Comparison of ENCODE assay signal across 37 cellular contexts in genomic region chr5:150236313-150236712, GRCh38. TPM values are rescaled to one million over a fixed set of nuclear protein-coding genes. Genes with fewer than 3 reads are reported as not detected.
"Had no signal": no experiment of that assay in that cellular context is flagged by ENCODE, and none has a peak within 500 bp of the region (broad histone marks: within the 10 kb centered on the region; RNA-seq: fewer than 3 reads in every experiment).

No MANE protein-coding gene starts in this region.

- H3K27ac ChIP-seq: VCaP, WERI-Rb-1 had no signal

- ATAC-seq: activated CD4-positive, alpha-beta T cell treated with anti-CD3 and anti-CD28 coated beads for 36 hours; activated CD4-positive, CD25-positive, alpha-beta regulatory T cell treated with anti-CD3 and anti-CD28 coated beads, Interleukin-2, amount 50 U/mL, for 24 hours; activated CD8-positive, alpha-beta memory T cell treated with anti-CD3 and anti-CD28 coated beads, Interleukin-2, amount 10 ng/mL, durations not matched to agents 7 days and 5 days; activated CD8-positive, alpha-beta T cell treated with anti-CD3 and anti-CD28 coated beads for 36 hours; activated CD8-positive, alpha-beta T cell treated with anti-CD3 and anti-CD28 coated beads, Interleukin-2, amount 10 ng/mL, durations not matched to agents 7 days and 5 days; T-cell; T-helper 17 cell; WTC11 had no signal

- DNase-seq: activated B cell treated with CpG ODN at 0.5 μM for 24 hours; activated CD4-positive, alpha-beta memory T cell treated with anti-CD3 and anti-CD28 coated beads for 36 hours; activated CD4-positive, alpha-beta memory T cell treated with anti-CD3 and anti-CD28 coated beads, Interleukin-2, amount 10 ng/mL, durations not matched to agents 7 days and 5 days; activated CD4-positive, alpha-beta T cell treated with anti-CD3 and anti-CD28 coated beads for 1 hour; activated CD4-positive, alpha-beta T cell treated with anti-CD3 and anti-CD28 coated beads for 36 hours; activated CD4-positive, alpha-beta T cell treated with anti-CD3 and anti-CD28 coated beads for 4 hours; activated CD4-positive, alpha-beta T cell treated with anti-CD3 and anti-CD28 coated beads for 48 hours; activated CD4-positive, alpha-beta T cell treated with anti-CD3 and anti-CD28 coated beads, Interleukin-2, amount 10 ng/mL, durations not matched to agents 24 days and 14 days; activated CD4-positive, alpha-beta T cell treated with anti-CD3 and anti-CD28 coated beads, Interleukin-2, amount 10 ng/mL, durations not matched to agents 7 days and 5 days; activated CD4-positive, alpha-beta T cell treated with anti-CD3 and anti-CD28 coated beads, Interleukin-2, amount 50 U/mL, for 1 hour; activated CD4-positive, alpha-beta T cell treated with anti-CD3 and anti-CD28 coated beads, Interleukin-2, amount 50 U/mL, for 4 hours; activated CD4-positive, alpha-beta T cell treated with anti-CD3 and anti-CD28 coated beads, Interleukin-2, amount 50 U/mL, for 48 hours; activated CD4-positive, CD25-positive, alpha-beta regulatory T cell; activated CD4-positive, CD25-positive, alpha-beta regulatory T cell treated with anti-CD3 and anti-CD28 coated beads, Interleukin-2, amount 50 U/mL, for 72 hours; activated CD8-positive, alpha-beta memory T cell treated with anti-CD3 and anti-CD28 coated beads for 24 hours; activated CD8-positive, alpha-beta memory T cell treated with anti-CD3 and anti-CD28 coated beads, Interleukin-2, amount 10 ng/mL, durations not matched to agents 7 days and 5 days; activated CD8-positive, alpha-beta memory T cell treated with anti-CD3 and anti-CD28 coated beads, Interleukin-2, amount 50 U/mL, for 4 hours; activated CD8-positive, alpha-beta memory T cell treated with anti-CD3 and anti-CD28 coated beads, Interleukin-2, amount 50 U/mL, for 48 hours; activated CD8-positive, alpha-beta T cell treated with anti-CD3 and anti-CD28 coated beads for 36 hours; activated CD8-positive, alpha-beta T cell treated with anti-CD3 and anti-CD28 coated beads, Interleukin-2, amount 10 ng/mL, durations not matched to agents 7 days and 5 days; activated T-cell treated with anti-CD3 and anti-CD28 coated beads for 4 hours; T-cell; T-helper 1 cell; T-helper 17 cell; T-helper 2 cell; T-helper 9 cell; T1000 had no signal

- FAIRE-seq: TTC549 had no signal

- H3K27me3 Mint-ChIP-seq: activated B cell treated with CpG ODN at 0.5 μM for 24 hours; activated CD4-positive, alpha-beta memory T cell treated with anti-CD3 and anti-CD28 coated beads for 36 hours; activated CD4-positive, alpha-beta memory T cell treated with anti-CD3 and anti-CD28 coated beads, Interleukin-2, amount 10 ng/mL, durations not matched to agents 7 days and 5 days; activated CD4-positive, alpha-beta T cell treated with anti-CD3 and anti-CD28 coated beads for 36 hours; activated CD4-positive, alpha-beta T cell treated with anti-CD3 and anti-CD28 coated beads, Interleukin-2, amount 10 ng/mL, durations not matched to agents 24 days and 14 days; activated CD4-positive, alpha-beta T cell treated with anti-CD3 and anti-CD28 coated beads, Interleukin-2, amount 10 ng/mL, durations not matched to agents 7 days and 5 days; activated CD8-positive, alpha-beta T cell treated with anti-CD3 and anti-CD28 coated beads for 36 hours; T-cell; T-helper 17 cell had no signal

- H3K4me1 Mint-ChIP-seq: activated B cell treated with CpG ODN at 0.5 μM for 24 hours; activated CD4-positive, alpha-beta memory T cell treated with anti-CD3 and anti-CD28 coated beads, Interleukin-2, amount 10 ng/mL, durations not matched to agents 7 days and 5 days; activated CD4-positive, alpha-beta T cell treated with anti-CD3 and anti-CD28 coated beads for 36 hours; activated CD4-positive, alpha-beta T cell treated with anti-CD3 and anti-CD28 coated beads, Interleukin-2, amount 10 ng/mL, durations not matched to agents 24 days and 14 days; activated CD4-positive, alpha-beta T cell treated with anti-CD3 and anti-CD28 coated beads, Interleukin-2, amount 10 ng/mL, durations not matched to agents 7 days and 5 days; activated CD8-positive, alpha-beta memory T cell treated with anti-CD3 and anti-CD28 coated beads, Interleukin-2, amount 10 ng/mL, durations not matched to agents 7 days and 5 days; T-cell; T-helper 17 cell; WTC11 had no signal

- H3K4me3 Mint-ChIP-seq: activated B cell treated with CpG ODN at 0.5 μM for 24 hours; activated CD4-positive, alpha-beta memory T cell treated with anti-CD3 and anti-CD28 coated beads for 36 hours; activated CD4-positive, alpha-beta memory T cell treated with anti-CD3 and anti-CD28 coated beads, Interleukin-2, amount 10 ng/mL, durations not matched to agents 7 days and 5 days; activated CD4-positive, alpha-beta T cell treated with anti-CD3 and anti-CD28 coated beads for 36 hours; activated CD4-positive, alpha-beta T cell treated with anti-CD3 and anti-CD28 coated beads, Interleukin-2, amount 10 ng/mL, durations not matched to agents 24 days and 14 days; activated CD4-positive, alpha-beta T cell treated with anti-CD3 and anti-CD28 coated beads, Interleukin-2, amount 10 ng/mL, durations not matched to agents 7 days and 5 days; activated CD8-positive, alpha-beta memory T cell treated with anti-CD3 and anti-CD28 coated beads, Interleukin-2, amount 10 ng/mL, durations not matched to agents 7 days and 5 days; activated CD8-positive, alpha-beta T cell treated with anti-CD3 and anti-CD28 coated beads for 36 hours; activated CD8-positive, alpha-beta T cell treated with anti-CD3 and anti-CD28 coated beads, Interleukin-2, amount 10 ng/mL, durations not matched to agents 7 days and 5 days; T-cell; T-helper 1 cell treated with Interleukin-12 subunit alpha and Interleukin-12 subunit beta and Interleukin-4 antibody, amounts not matched to agents 30 μg/mL and 1 μg/mL, for 36 hours; T-helper 17 cell; T-helper 2 cell treated with Interferon-gamma antibody and Interleukin-4, amounts not matched to agents 5 μg/mL and 100 μg/mL, for 36 hours; WTC11 had no signal

- H3K36me3 ChIP-seq: WERI-Rb-1 had no signal

- H3K36me3 Mint-ChIP-seq: activated CD4-positive, alpha-beta memory T cell treated with anti-CD3 and anti-CD28 coated beads for 36 hours; activated CD8-positive, alpha-beta memory T cell treated with anti-CD3 and anti-CD28 coated beads, Interleukin-2, amount 10 ng/mL, durations not matched to agents 7 days and 5 days; T-cell; WTC11 had no signal

- H3K27ac Mint-ChIP-seq: activated B cell treated with CpG ODN at 0.5 μM for 24 hours; activated CD4-positive, alpha-beta memory T cell treated with anti-CD3 and anti-CD28 coated beads for 36 hours; activated CD4-positive, alpha-beta memory T cell treated with anti-CD3 and anti-CD28 coated beads, Interleukin-2, amount 10 ng/mL, durations not matched to agents 7 days and 5 days; activated CD4-positive, alpha-beta T cell treated with anti-CD3 and anti-CD28 coated beads for 36 hours; activated CD4-positive, alpha-beta T cell treated with anti-CD3 and anti-CD28 coated beads, Interleukin-2, amount 10 ng/mL, durations not matched to agents 24 days and 14 days; activated CD4-positive, alpha-beta T cell treated with anti-CD3 and anti-CD28 coated beads, Interleukin-2, amount 10 ng/mL, durations not matched to agents 7 days and 5 days; activated CD8-positive, alpha-beta memory T cell treated with anti-CD3 and anti-CD28 coated beads, Interleukin-2, amount 10 ng/mL, durations not matched to agents 7 days and 5 days; activated CD8-positive, alpha-beta T cell treated with anti-CD3 and anti-CD28 coated beads for 36 hours; activated CD8-positive, alpha-beta T cell treated with anti-CD3 and anti-CD28 coated beads, Interleukin-2, amount 10 ng/mL, durations not matched to agents 7 days and 5 days; T-cell; T-helper 1 cell treated with Interleukin-12 subunit alpha and Interleukin-12 subunit beta and Interleukin-4 antibody, amounts not matched to agents 30 μg/mL and 1 μg/mL, for 36 hours; T-helper 17 cell; T-helper 2 cell treated with Interferon-gamma antibody and Interleukin-4, amounts not matched to agents 5 μg/mL and 100 μg/mL, for 36 hours; WTC11 had no signal

- H3K9me3 Mint-ChIP-seq: activated B cell treated with CpG ODN at 0.5 μM for 24 hours; activated CD4-positive, alpha-beta memory T cell treated with anti-CD3 and anti-CD28 coated beads for 36 hours; activated CD4-positive, alpha-beta memory T cell treated with anti-CD3 and anti-CD28 coated beads, Interleukin-2, amount 10 ng/mL, durations not matched to agents 7 days and 5 days; activated CD4-positive, alpha-beta T cell treated with anti-CD3 and anti-CD28 coated beads, Interleukin-2, amount 10 ng/mL, durations not matched to agents 24 days and 14 days; activated CD4-positive, alpha-beta T cell treated with anti-CD3 and anti-CD28 coated beads, Interleukin-2, amount 10 ng/mL, durations not matched to agents 7 days and 5 days; activated CD8-positive, alpha-beta T cell treated with anti-CD3 and anti-CD28 coated beads for 36 hours; T-cell; T-helper 1 cell treated with Interleukin-12 subunit alpha and Interleukin-12 subunit beta and Interleukin-4 antibody, amounts not matched to agents 30 μg/mL and 1 μg/mL, for 36 hours; T-helper 2 cell treated with Interferon-gamma antibody and Interleukin-4, amounts not matched to agents 5 μg/mL and 100 μg/mL, for 36 hours; WTC11 had no signal

RNA-seq across cellular contexts. Expression of gene SLC6A7, which starts 46.5 kb away (rescaled TPM):
- total RNA-seq: activated B cell treated with CpG ODN at 0.5 μM for 24 hours; activated CD4-positive, alpha-beta memory T cell treated with anti-CD3 and anti-CD28 coated beads for 36 hours; activated CD4-positive, alpha-beta memory T cell treated with anti-CD3 and anti-CD28 coated beads, Interleukin-2, amount 10 ng/mL, durations not matched to agents 7 days and 5 days; activated CD4-positive, alpha-beta T cell treated with anti-CD3 and anti-CD28 coated beads for 36 hours; activated CD4-positive, alpha-beta T cell treated with anti-CD3 and anti-CD28 coated beads, Interleukin-2, amount 10 ng/mL, durations not matched to agents 24 days and 14 days; activated CD4-positive, alpha-beta T cell treated with anti-CD3 and anti-CD28 coated beads, Interleukin-2, amount 10 ng/mL, durations not matched to agents 7 days and 5 days; activated CD8-positive, alpha-beta memory T cell treated with anti-CD3 and anti-CD28 coated beads for 36 hours; activated CD8-positive, alpha-beta memory T cell treated with anti-CD3 and anti-CD28 coated beads, Interleukin-2, amount 10 ng/mL, durations not matched to agents 7 days and 5 days; activated CD8-positive, alpha-beta T cell treated with anti-CD3 and anti-CD28 coated beads for 36 hours; activated CD8-positive, alpha-beta T cell treated with anti-CD3 and anti-CD28 coated beads, Interleukin-2, amount 10 ng/mL, durations not matched to agents 7 days and 5 days; T-cell; T-helper 1 cell treated with Interleukin-12 subunit alpha and Interleukin-12 subunit beta and Interleukin-4 antibody, amounts not matched to agents 30 ng/mL and 1 ng/mL, for 36 hours; T-helper 17 cell; T-helper 2 cell treated with Interferon-gamma antibody and Interleukin-4, amounts not matched to agents 100 ng/mL and 5 ng/mL, for 36 hours had no signal

RNA-seq across cellular contexts. Expression of gene CAMK2A, which starts 53.3 kb away (rescaled TPM):
- total RNA-seq: activated B cell treated with CpG ODN at 0.5 μM for 24 hours; activated CD4-positive, alpha-beta memory T cell treated with anti-CD3 and anti-CD28 coated beads for 36 hours; activated CD4-positive, alpha-beta memory T cell treated with anti-CD3 and anti-CD28 coated beads, Interleukin-2, amount 10 ng/mL, durations not matched to agents 7 days and 5 days; activated CD4-positive, alpha-beta T cell treated with anti-CD3 and anti-CD28 coated beads for 36 hours; activated CD4-positive, alpha-beta T cell treated with anti-CD3 and anti-CD28 coated beads, Interleukin-2, amount 10 ng/mL, durations not matched to agents 24 days and 14 days; activated CD4-positive, alpha-beta T cell treated with anti-CD3 and anti-CD28 coated beads, Interleukin-2, amount 10 ng/mL, durations not matched to agents 7 days and 5 days; activated CD8-positive, alpha-beta memory T cell treated with anti-CD3 and anti-CD28 coated beads for 36 hours; activated CD8-positive, alpha-beta memory T cell treated with anti-CD3 and anti-CD28 coated beads, Interleukin-2, amount 10 ng/mL, durations not matched to agents 7 days and 5 days; activated CD8-positive, alpha-beta T cell treated with anti-CD3 and anti-CD28 coated beads for 36 hours; activated CD8-positive, alpha-beta T cell treated with anti-CD3 and anti-CD28 coated beads, Interleukin-2, amount 10 ng/mL, durations not matched to agents 7 days and 5 days; T-cell; T-helper 1 cell treated with Interleukin-12 subunit alpha and Interleukin-12 subunit beta and Interleukin-4 antibody, amounts not matched to agents 30 ng/mL and 1 ng/mL, for 36 hours; T-helper 17 cell; T-helper 2 cell treated with Interferon-gamma antibody and Interleukin-4, amounts not matched to agents 100 ng/mL and 5 ng/mL, for 36 hours had no signal
